ENCODE assay signal across 7 cellular contexts in the genomic region with DNA sequence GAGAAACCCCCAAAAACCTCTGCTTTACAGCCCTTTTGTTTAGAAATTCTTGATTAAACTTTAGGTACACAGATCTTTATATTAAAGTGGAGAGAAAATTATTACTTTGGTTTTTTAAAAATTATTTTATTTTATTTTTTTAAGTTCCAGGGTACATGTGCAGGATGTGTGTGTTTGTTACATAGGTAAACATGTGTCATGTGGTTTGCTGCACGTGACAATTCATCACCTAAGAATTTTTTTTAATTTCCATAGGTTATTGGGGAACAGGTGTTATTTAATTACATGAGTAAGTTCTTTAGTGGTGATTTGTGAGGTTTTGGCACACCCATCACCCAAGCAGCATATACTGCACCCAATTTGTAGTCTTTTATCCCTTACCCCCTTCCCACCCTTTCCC.
"Had no signal": no experiment of that assay in that cellular context is flagged by ENCODE, and none has a peak within 500 bp of the region (broad histone marks: within the 10 kb centered on the region; RNA-seq: fewer than 3 reads in every experiment).

No MANE protein-coding gene starts in this region.

- H3K9ac ChIP-seq: KMS-11 had no signal

- FAIRE-seq: HTR-8/SVneo, K562 had no signal

- H3K4me2 ChIP-seq: KMS-11 had no signal

- DNase-seq: IMR-90, KBM-7, KG1 had no signal

- ATAC-seq: K562 had no signal

- H3K4me3 ChIP-seq: K562 had no signal

- H3K27ac ChIP-seq: HL-60, KMS-11 had no signal
